Comparison of ENCODE assay signal across 1 cellular context in the genomic region with DNA sequence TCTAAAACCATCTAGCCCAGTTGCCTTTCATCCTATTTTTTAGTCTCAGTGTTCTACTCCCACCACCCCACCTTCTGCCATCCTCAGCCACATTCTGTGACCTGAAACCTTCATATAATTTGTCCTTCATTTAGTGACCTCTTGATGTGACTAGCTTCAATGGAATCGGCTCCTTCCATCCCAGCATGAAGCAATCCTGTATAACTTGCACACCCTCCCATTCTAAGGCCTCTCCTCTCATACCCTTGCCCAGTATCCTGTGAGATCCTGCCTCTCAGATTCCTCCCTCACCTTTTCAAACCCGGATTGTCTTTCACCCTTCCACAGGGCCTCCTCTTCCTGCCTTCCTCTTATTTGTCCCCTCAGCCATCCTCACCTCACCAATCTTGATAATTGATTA.
TF ChIP-seq lines count a peak whose summit lies in the region.

No MANE protein-coding gene starts in this region.

TF ChIP-seq in GM12878, 131 proteins besides CTCF, POLR2A, EP300 and RAD21:
- TF ChIP-seq SMAD1 (IDR thresholded peaks at IDR 0.05; ENCODE audit: low read depth, partially characterized antibody) (no peak), ATF7 (IDR thresholded peaks at IDR 0.05; ENCODE audit: low read depth) (no peak), ZBTB40 (IDR thresholded peaks at IDR 0.05; ENCODE audit: borderline replicate concordance) (no peak), ZNF207 (IDR thresholded peaks at IDR 0.05; ENCODE audit: borderline replicate concordance) (no peak), ZNF24 (IDR thresholded peaks at IDR 0.05) (no peak), GABPA (IDR thresholded peaks at IDR 0.05; ENCODE audit: low read depth) (no peak)
- TF ChIP-seq, protein P1, sequence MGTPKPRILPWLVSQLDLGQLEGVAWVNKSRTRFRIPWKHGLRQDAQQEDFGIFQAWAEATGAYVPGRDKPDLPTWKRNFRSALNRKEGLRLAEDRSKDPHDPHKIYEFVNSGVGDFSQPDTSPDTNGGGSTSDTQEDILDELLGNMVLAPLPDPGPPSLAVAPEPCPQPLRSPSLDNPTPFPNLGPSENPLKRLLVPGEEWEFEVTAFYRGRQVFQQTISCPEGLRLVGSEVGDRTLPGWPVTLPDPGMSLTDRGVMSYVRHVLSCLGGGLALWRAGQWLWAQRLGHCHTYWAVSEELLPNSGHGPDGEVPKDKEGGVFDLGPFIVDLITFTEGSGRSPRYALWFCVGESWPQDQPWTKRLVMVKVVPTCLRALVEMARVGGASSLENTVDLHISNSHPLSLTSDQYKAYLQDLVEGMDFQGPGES (IDR thresholded peaks at IDR 0.05): no peak
